8 cellular contexts compared by ENCODE assay signal in genomic region chr14:106790189-106791036, GRCh38.
DNase-seq lines count a peak whose midpoint lies in the region; ATAC-seq and TF ChIP-seq lines count a peak whose summit lies in the region.

No MANE protein-coding gene starts in this region.

- H3K4me3 ChIP-seq in choroid plexus epithelial cell (ENCODE audit: low read depth, low read length) = no peak overlapping the region
- H3K4me3 ChIP-seq in upper lobe of left lung = no peak overlapping the region

- H3K27me3 ChIP-seq in upper lobe of left lung = no peaks in the 10 kb centered on the region

- TF ChIP-seq CTCF in activated B cell treated with CpG ODN at 0.5 μM for 24 hours (IDR thresholded peaks at IDR 0.05) = peak; percentile 69
- TF ChIP-seq CTCF in choroid plexus epithelial cell (conservative IDR thresholded peaks at IDR 0.05; ENCODE audit: low read depth, low read length) = peak; percentile 31
- peak; percentile 38 to 65 (median 62) for TF ChIP-seq CTCF in upper lobe of left lung (IDR thresholded peaks at IDR 0.05)

- H3K4me3 Mint-ChIP-seq in activated B cell treated with CpG ODN at 0.5 μM for 24 hours = no peak overlapping the region
- no peak overlapping the region for H3K4me3 Mint-ChIP-seq in natural killer cell treated with Interleukin-12 subunit alpha and Interleukin-12 subunit beta and Interleukin-15 and Interleukin-18, amount 100 ng/mL, for 72 hours

- 45 to 46% methylated on average over 16 to 17 of the region's 17 CpGs for WGBS in upper lobe of left lung, 2 donors

- H3K36me3 Mint-ChIP-seq in activated B cell treated with CpG ODN at 0.5 μM for 24 hours (ENCODE audit: low read depth) = no peaks in the 10 kb centered on the region
- H3K36me3 Mint-ChIP-seq in natural killer cell treated with Interleukin-12 subunit alpha and Interleukin-12 subunit beta and Interleukin-15 and Interleukin-18, amount 100 ng/mL, for 72 hours = no peaks in the 10 kb centered on the region

- H3K9me3 Mint-ChIP-seq in activated B cell treated with CpG ODN at 0.5 μM for 24 hours = no peaks in the 10 kb centered on the region
- no peaks in the 10 kb centered on the region for H3K9me3 Mint-ChIP-seq in natural killer cell treated with Interleukin-12 subunit alpha and Interleukin-12 subunit beta and Interleukin-15 and Interleukin-18, amount 100 ng/mL, for 72 hours

- POLR2A ChIA-PET in activated B cell treated with CpG ODN at 0.5 μM for 24 hours (lab: Charles Lee) = no interaction called here

- peak; percentile 85 for ATAC-seq in activated B cell treated with CpG ODN at 0.5 μM for 24 hours (ENCODE audit: low read depth)
- peak in 1 of 2 donors; percentile 61 for ATAC-seq in natural killer cell treated with Interleukin-12 subunit alpha and Interleukin-12 subunit beta and Interleukin-15 and Interleukin-18, amount 100 ng/mL, for 72 hours
- ATAC-seq in upper lobe of left lung (ENCODE audit: low FRiP score in 2 of 2) = no peak

- intact Hi-C loops in activated B cell treated with CpG ODN at 0.5 μM for 24 hours (cut with micrococcal nuclease) = loop anchor here (1.0 kb wide), 1 partner anchor 82 kb away; no protein-coding TSS in a partner anchor

- TF ChIP-seq POLR2A in upper lobe of left lung (IDR thresholded peaks at IDR 0.05) = no peak

- CTCF ChIA-PET in activated B cell treated with CpG ODN at 0.5 μM for 24 hours (lab: Charles Lee) = interaction anchor here (0.7 to 2.3 kb wide), 11 partner anchors 9 to 128 kb away, joined by 3 to 28 read pairs (median 4); no protein-coding TSS in a partner anchor

- H3K4me1 Mint-ChIP-seq in activated B cell treated with CpG ODN at 0.5 μM for 24 hours = peaks cover 15% of the 10 kb centered on the region
- peaks cover 3 to 6% of the 10 kb centered on the region in 2 donors for H3K4me1 Mint-ChIP-seq in natural killer cell treated with Interleukin-12 subunit alpha and Interleukin-12 subunit beta and Interleukin-15 and Interleukin-18, amount 100 ng/mL, for 72 hours (ENCODE audit: low read depth in 2 of 2)

- H3K27ac Mint-ChIP-seq in activated B cell treated with CpG ODN at 0.5 μM for 24 hours = no peak overlapping the region
- no peak overlapping the region for H3K27ac Mint-ChIP-seq in natural killer cell treated with Interleukin-12 subunit alpha and Interleukin-12 subunit beta and Interleukin-15 and Interleukin-18, amount 100 ng/mL, for 72 hours

- no peaks in the 10 kb centered on the region for H3K36me3 ChIP-seq in upper lobe of left lung

- H3K27me3 Mint-ChIP-seq in activated B cell treated with CpG ODN at 0.5 μM for 24 hours = peaks cover 3% of the 10 kb centered on the region
- H3K27me3 Mint-ChIP-seq in natural killer cell treated with Interleukin-12 subunit alpha and Interleukin-12 subunit beta and Interleukin-15 and Interleukin-18, amount 100 ng/mL, for 72 hours = peaks cover 16 to 29% of the 10 kb centered on the region in 2 donors

- TF ChIP-seq EP300 in upper lobe of left lung (IDR thresholded peaks at IDR 0.05) = no peak

- H3K9me3 ChIP-seq in upper lobe of left lung = no peaks in the 10 kb centered on the region

- H3K27ac ChIP-seq in upper lobe of left lung = no peak overlapping the region

- peak; percentile 75 for DNase-seq in NCI-H1436 (lab: John Stamatoyannopoulos, UW)
- no peak for DNase-seq in NCI-H1436 treated with DMSO at 0.1 percent for 48 hours (lab: John Stamatoyannopoulos, UW)
- DNase-seq in NCI-H1694 (lab: John Stamatoyannopoulos, UW) = peak; percentile 62
- DNase-seq in activated B cell treated with CpG ODN at 0.5 μM for 24 hours = peak; percentile 83
- DNase-seq in choroid plexus epithelial cell (ENCODE audit: low read depth) = peak; percentile 0
- DNase-seq in natural killer cell treated with Interleukin-12 subunit alpha and Interleukin-12 subunit beta and Interleukin-15 and Interleukin-18, amount 100 ng/mL, for 72 hours (ENCODE audit: low spot score) = peak; percentile 77
- peak; percentile 64 to 96 for DNase-seq in upper lobe of left lung
- no peak for DNase-seq in NCI-H446 treated with DMSO at 0.1 percent for 48 hours (lab: John Stamatoyannopoulos, UW)

- no peaks in the 10 kb centered on the region for H3K4me1 ChIP-seq in upper lobe of left lung

Comparison
In these comparisons a context has a peak if more than half of its experiments do, and no peak if none do; other contexts are left out.
1. DNase-seq: peak in NCI-H1436 (single experiment), NCI-H1694 (single experiment), activated B cell treated with CpG ODN at 0.5 μM for 24 hours (single experiment), choroid plexus epithelial cell (single experiment), natural killer cell treated with Interleukin-12 subunit alpha and Interleukin-12 subunit beta and Interleukin-15 and Interleukin-18, amount 100 ng/mL, for 72 hours (single experiment) and upper lobe of left lung (2 of 2); none in NCI-H1436 treated with DMSO at 0.1 percent for 48 hours (single experiment) and NCI-H446 treated with DMSO at 0.1 percent for 48 hours (single experiment).
2. Peak in every context shown above with its lines, with median percentiles within 50 percentile points of each other: CTCF ChIP-seq.